In the genomic region with DNA sequence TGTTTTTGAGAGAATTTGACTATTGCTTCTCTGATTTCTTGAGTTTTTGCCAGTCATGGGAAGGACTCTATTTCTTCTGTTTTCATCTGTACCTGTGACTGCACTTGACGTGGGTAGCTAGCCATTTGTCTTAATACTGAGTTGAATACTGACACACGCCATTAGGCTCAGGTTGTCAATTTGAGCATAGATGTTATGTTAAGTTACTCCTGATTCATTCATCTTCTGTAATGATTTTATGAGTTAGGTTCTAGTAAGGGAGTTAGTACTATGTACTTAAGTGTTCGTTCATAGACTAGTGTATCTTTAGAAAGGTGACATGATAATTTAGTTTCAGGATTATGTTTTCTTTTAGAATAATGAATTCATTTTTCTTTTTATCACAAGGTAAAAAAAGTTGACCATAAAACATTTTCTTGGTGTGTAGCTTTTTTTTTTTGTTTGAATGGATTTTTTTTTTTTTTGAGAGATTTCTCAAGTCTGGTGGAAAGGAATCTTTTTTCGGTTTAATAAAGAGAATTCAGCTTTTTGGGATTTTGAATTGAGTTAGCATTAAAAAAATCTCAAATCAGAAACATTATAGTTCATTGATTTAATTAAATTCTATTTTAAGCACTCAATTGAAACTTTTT, we compare ENCODE assay signal across 9 cellular contexts. TPM values are rescaled to one million over a fixed set of nuclear protein-coding genes. Genes with fewer than 3 reads are reported as not detected.
DNase-seq lines count a peak whose midpoint lies in the region; ATAC-seq and TF ChIP-seq lines count a peak whose summit lies in the region.
"Had no signal": no experiment of that assay in that cellular context is flagged by ENCODE, and none has a peak within 500 bp of the region (broad histone marks: within the 10 kb centered on the region; RNA-seq: fewer than 3 reads in every experiment).

No MANE protein-coding gene starts in this region.

- intact Hi-C loops in spleen (cut with DNase I; ENCODE audit: low total_unique reads), result no loop called here

- H3K27ac ChIP-seq in spleen, result peak overlapping the region in 6 of 8 donors; percentile 69 to 89 (median 78)

- 65 to 73% (median 68%) methylated on average over 4 of the region's 4 CpGs for WGBS in spleen, 5 donors

- TF ChIP-seq POLR2A in spleen (IDR thresholded peaks at IDR 0.05), result no peak

- no peaks in the 10 kb centered on the region for H3K36me3 ChIP-seq in spleen

- peaks cover 0 to 61% (median 5%) of the 10 kb centered on the region in 7 donors for H3K27me3 ChIP-seq in spleen (replicated peaks in 1 of 7)

- peak overlapping the region; percentile 90 for H3K4me3 Mint-ChIP-seq in T-helper 17 cell
- H3K4me3 Mint-ChIP-seq in glutamatergic neuron (ENCODE audit: unreplicated experiment), result peak overlapping the region; percentile 99

- peaks cover 6% of the 10 kb centered on the region for H3K27me3 Mint-ChIP-seq in T-helper 17 cell
- H3K27me3 Mint-ChIP-seq in glutamatergic neuron (ENCODE audit: unreplicated experiment), result peaks cover 25% of the 10 kb centered on the region

- peaks cover 29% of the 10 kb centered on the region for H3K9me3 Mint-ChIP-seq in glutamatergic neuron (ENCODE audit: unreplicated experiment)

- no peaks in the 10 kb centered on the region for H3K36me3 Mint-ChIP-seq in T-helper 17 cell (ENCODE audit: low read depth)
- no peaks in the 10 kb centered on the region for H3K36me3 Mint-ChIP-seq in glutamatergic neuron (ENCODE audit: unreplicated experiment)

- ATAC-seq in T-helper 17 cell, result no peak
- ATAC-seq in HG03342 (IDR thresholded peaks at IDR 0.05; ENCODE audit: unreplicated experiment), result no peak
- no peak for ATAC-seq in GM21390 (IDR thresholded peaks at IDR 0.05; ENCODE audit: unreplicated experiment)

- H3K4me3 ChIP-seq in spleen, result peak overlapping the region in 7 of 8 donors; percentile 60 to 91 (median 67)

- H3K27ac Mint-ChIP-seq in T-helper 17 cell, result peak overlapping the region; percentile 81
- peak overlapping the region; percentile 99 for H3K27ac Mint-ChIP-seq in glutamatergic neuron (ENCODE audit: unreplicated experiment)

- TF ChIP-seq CTCF in glutamatergic neuron (IDR thresholded peaks at IDR 0.05; ENCODE audit: partially characterized antibody, unreplicated experiment), result no peak
- no peak for TF ChIP-seq CTCF in spleen (IDR thresholded peaks at IDR 0.05 in 8 of 11, conservative IDR thresholded peaks at IDR 0.05 in 3 of 11)

- H3K9me3 ChIP-seq in T-helper 17 cell (ENCODE audit: control insufficient read depth, low read length, poor library complexity, severe bottlenecking) (no peaks in the 10 kb centered on the region), spleen (no peaks in the 10 kb centered on the region)

- H3K4me1 Mint-ChIP-seq in T-helper 17 cell (peaks cover 52% of the 10 kb centered on the region), glutamatergic neuron (ENCODE audit: low read depth, unreplicated experiment) (peaks cover 36% of the 10 kb centered on the region)

- DNase-seq in NCI-H2227 treated with DMSO at 0.1 percent for 48 hours (lab: John Stamatoyannopoulos, UW), result peak; percentile 13
- no peak for DNase-seq in NCI-H2227 (lab: John Stamatoyannopoulos, UW; ENCODE audit: unreplicated experiment)
- no peak for DNase-seq in T-helper 17 cell
- no peak for DNase-seq in glutamatergic neuron
- DNase-seq in spleen, result no peak
- no peak for DNase-seq in effector CD4-positive, alpha-beta T cell
- DNase-seq: DND-41 had no signal

- peaks cover 0 to 73% (median 56%) of the 10 kb centered on the region in 6 donors for H3K4me1 ChIP-seq in spleen

RNA-seq across cellular contexts. Expression of gene AFDN, which starts 1.7 kb away (rescaled TPM):
- 10 to 100 TPM; 56.5 to 83.9 TPM for total RNA-seq in T-helper 17 cell
- 552 TPM for total RNA-seq in glutamatergic neuron (ENCODE audit: unreplicated experiment)
- total RNA-seq in spleen, result 100 to 1,000 TPM in 5 of 7 donors, 10 to 100 TPM in 2; 71.3 to 148 (median 133) TPM
- polyA plus RNA-seq in spleen, result 10 to 100 TPM in 2 of 3 donors, 1 to 10 TPM in 1; 7.4 to 24.1 (median 12.1) TPM
